Comparison of ENCODE assay signal across 1 cellular context in the genomic region with DNA sequence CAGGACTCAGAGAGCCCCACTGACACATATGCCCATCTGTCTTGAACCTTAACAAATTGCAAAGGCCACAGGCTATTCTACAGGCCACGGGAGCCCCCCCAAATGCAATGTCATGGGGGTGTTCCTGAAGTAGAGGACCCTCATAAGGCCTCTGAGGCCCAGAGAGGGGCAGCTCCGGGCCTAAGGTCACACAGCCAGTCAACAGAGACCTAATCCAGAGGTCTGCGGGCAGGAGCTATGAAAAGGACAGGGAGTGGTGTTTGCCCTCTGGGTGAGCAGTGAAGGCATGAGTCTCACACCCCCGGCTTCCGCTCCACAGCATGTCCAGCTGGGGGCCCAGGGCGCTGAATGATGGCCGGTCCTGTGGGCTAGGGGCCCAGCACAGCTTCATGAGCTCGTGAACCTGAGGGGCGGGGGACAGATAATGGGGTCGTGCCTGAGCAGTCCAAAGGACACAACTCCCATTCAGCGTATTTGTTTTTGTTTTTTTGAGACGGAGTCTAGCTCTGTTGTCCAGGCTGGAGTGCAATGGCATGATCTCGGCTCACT.
A peak's percentile ranks its signal among the peaks of the same experiment; 100 is the strongest.
TF ChIP-seq lines count a peak whose summit lies in the region.

No MANE protein-coding gene starts in this region.

TF ChIP-seq in HepG2, 621 proteins besides CTCF, POLR2A, EP300 and RAD21:
- TF ChIP-seq CBFB (CRISPR knock-in tag; IDR thresholded peaks at IDR 0.05) (no peak), ZNF768 (CRISPR knock-in tag; IDR thresholded peaks at IDR 0.05) (peak; percentile 95), ZNF121 (CRISPR knock-in tag; IDR thresholded peaks at IDR 0.05) (peak; percentile 66)
